In the genomic region with DNA sequence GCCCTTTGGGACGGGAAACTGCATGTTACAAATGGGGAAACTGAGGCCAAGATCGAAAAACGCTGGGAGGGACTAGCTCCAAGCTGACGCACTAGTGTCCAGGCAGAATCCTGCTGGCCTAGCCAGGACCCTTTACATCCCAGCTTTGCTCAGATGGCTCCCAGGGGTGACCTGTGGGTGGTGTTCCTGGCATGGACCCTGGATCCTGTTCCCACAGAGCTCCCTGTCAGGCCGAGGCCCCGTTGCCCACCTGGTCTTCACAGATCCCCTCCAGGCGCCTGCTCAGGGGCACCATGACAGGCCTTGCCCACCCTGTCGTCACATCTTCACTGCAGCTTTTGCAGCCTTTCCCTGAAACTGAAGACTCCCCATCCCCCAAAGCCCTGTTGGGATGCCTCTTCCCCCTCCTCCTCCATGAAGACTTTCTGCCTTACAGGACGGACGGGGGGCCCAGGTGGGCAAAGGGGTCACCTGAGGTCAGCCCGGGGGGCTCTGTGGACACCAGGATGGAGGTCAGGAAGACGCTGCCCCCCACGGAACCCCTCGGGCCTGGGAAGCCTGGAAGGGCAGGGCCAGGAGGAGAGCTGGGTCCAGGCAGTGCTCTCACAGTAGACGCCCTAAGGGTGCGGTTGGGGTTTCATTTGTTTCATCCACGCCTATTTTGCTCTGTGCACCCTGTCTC, we compare ENCODE assay signal across 1 cellular context.
TF ChIP-seq lines count a peak whose summit lies in the region.

No MANE protein-coding gene starts in this region.

TF ChIP-seq in HepG2, 621 proteins besides CTCF, POLR2A, EP300 and RAD21:
- TF ChIP-seq, protein P1, sequence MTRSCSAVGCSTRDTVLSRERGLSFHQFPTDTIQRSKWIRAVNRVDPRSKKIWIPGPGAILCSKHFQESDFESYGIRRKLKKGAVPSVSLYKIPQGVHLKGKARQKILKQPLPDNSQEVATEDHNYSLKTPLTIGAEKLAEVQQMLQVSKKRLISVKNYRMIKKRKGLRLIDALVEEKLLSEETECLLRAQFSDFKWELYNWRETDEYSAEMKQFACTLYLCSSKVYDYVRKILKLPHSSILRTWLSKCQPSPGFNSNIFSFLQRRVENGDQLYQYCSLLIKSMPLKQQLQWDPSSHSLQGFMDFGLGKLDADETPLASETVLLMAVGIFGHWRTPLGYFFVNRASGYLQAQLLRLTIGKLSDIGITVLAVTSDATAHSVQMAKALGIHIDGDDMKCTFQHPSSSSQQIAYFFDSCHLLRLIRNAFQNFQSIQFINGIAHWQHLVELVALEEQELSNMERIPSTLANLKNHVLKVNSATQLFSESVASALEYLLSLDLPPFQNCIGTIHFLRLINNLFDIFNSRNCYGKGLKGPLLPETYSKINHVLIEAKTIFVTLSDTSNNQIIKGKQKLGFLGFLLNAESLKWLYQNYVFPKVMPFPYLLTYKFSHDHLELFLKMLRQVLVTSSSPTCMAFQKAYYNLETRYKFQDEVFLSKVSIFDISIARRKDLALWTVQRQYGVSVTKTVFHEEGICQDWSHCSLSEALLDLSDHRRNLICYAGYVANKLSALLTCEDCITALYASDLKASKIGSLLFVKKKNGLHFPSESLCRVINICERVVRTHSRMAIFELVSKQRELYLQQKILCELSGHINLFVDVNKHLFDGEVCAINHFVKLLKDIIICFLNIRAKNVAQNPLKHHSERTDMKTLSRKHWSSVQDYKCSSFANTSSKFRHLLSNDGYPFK (CRISPR knock-in tag; IDR thresholded peaks at IDR 0.05; ENCODE audit: borderline replicate concordance): no peak
- no peak for TF ChIP-seq SP4 (CRISPR knock-in tag; IDR thresholded peaks at IDR 0.05)
- no peak for TF ChIP-seq MAF1 (CRISPR knock-in tag; IDR thresholded peaks at IDR 0.05; ENCODE audit: borderline replicate concordance)
- no peak for TF ChIP-seq ZSCAN29 (CRISPR knock-in tag; conservative IDR thresholded peaks at IDR 0.05)
- no peak for TF ChIP-seq GABPA (IDR thresholded peaks at IDR 0.05; ENCODE audit: low read depth, low read length)
- no peak for TF ChIP-seq GABPA (CRISPR knock-in tag; IDR thresholded peaks at IDR 0.05; ENCODE audit: low read depth)
- TF ChIP-seq MBNL3 (CRISPR knock-in tag; conservative IDR thresholded peaks at IDR 0.05): no peak
- no peak for TF ChIP-seq CBX5 (CRISPR knock-in tag; IDR thresholded peaks at IDR 0.05; ENCODE audit: borderline replicate concordance)
